ENCODE assay signal across 1 cellular context in the genomic region with DNA sequence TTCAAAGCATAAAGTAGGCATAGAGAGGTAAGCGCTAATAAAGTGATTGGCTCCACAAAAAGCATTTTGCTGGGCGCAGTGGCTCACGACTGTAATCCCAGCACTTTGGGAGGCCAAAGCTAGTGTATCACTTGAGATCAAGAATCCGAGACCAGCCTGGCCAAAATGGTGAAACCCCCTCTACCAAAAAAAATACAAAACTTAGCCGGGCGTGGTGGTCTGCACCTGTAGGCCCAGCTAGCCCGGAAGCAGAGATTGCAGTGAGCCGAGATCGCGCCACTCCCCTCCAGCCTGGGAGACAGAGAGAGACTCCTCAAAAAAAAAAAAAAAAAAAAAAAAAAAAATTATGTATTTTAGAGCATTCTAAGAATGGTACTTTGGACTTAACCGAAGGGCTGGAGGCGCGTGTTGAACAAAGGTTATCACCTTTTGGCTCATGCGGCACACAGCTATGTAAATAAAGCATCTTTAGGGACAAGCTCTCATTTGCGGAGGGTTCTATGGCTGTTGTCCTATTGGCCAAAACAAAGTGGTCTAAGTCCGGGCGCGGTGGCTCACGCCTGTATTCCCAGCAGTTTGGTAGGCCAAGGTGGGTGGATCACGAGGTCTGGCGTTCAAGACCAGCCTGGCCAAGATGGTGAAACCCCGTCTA.
TF ChIP-seq lines count a peak whose summit lies in the region.

No MANE protein-coding gene starts in this region.

TF ChIP-seq in HCT116, 20 proteins besides CTCF, POLR2A, EP300 and RAD21 (continued from another document):
- TF ChIP-seq, protein P1, sequence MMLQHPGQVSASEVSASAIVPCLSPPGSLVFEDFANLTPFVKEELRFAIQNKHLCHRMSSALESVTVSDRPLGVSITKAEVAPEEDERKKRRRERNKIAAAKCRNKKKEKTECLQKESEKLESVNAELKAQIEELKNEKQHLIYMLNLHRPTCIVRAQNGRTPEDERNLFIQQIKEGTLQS (IDR thresholded peaks at IDR 0.05), result no peak; the same call in 1 of the 2 replicates
- TF ChIP-seq SIN3A (IDR thresholded peaks at IDR 0.05; ENCODE audit: low read depth) (no peak), FOSL1 (IDR thresholded peaks at IDR 0.05; ENCODE audit: low read depth) (no peak)
TF ChIP-seq in HCT116: peak in this region for 0.
